ENCODE assay signal across 8 cellular contexts in the genomic region with DNA sequence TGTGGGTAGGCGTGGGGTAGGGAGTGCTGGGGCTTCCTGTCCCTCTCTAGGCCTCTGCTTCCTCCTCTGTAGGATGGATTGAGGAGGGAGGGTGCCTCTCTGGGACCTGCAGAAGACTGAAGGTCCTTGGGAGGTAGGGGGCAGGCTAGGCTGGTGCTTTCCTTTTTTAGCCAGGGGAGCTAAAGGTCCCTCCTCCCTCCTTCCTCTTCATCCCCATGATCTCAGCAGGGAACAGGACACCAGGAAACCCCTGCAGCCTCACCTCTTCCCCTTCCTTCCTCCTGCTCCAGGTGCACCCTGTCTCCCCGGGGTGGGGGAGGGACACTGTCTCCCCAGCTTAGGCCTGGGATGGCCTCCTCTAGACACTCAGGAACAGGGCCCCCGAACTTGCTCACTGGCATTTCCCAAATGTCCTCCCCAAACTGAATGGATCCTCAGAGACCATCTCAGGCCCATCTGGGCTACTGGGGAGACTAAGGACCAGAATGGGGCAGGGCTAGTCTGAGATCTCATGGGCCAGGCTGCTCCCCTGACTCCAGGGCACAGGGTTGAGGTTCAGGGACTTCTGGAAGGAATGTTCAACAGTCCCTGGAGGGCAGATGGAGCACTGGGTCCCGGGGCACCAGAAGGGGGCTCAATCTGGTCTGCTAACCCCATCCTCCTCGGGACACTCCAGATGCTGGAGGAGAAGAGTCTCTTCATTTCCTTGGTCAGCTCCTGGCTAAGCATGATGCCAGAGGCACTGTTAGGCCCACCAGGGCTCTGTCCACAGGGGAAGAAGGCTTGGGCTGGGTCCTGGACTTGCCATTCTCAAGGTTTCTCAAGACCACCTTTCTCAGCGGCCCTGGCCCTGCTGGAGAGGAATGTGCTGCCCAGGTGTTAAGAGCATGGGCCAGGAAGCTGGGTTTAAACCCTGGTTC. TPM values are rescaled to one million over a fixed set of nuclear protein-coding genes. Genes with fewer than 3 reads are reported as not detected.
A peak's percentile ranks its signal among the peaks of the same experiment; 100 is the strongest.
DNase-seq lines count a peak whose midpoint lies in the region; ATAC-seq and TF ChIP-seq lines count a peak whose summit lies in the region.

No MANE protein-coding gene starts in this region.

- H3F3A ChIP-seq in Loucy (ENCODE audit: low read depth): peaks cover 6% of the 10 kb centered on the region

- peak overlapping the region; percentile 51 for H3K9ac ChIP-seq in Loucy (ENCODE audit: low read depth, low read length, poor library complexity, severe bottlenecking)

- no peak for TF ChIP-seq CTCF in CD4-positive, alpha-beta T cell (IDR thresholded peaks at IDR 0.05)
- TF ChIP-seq CTCF in Loucy (conservative IDR thresholded peaks at IDR 0.05; ENCODE audit: low read length): peak; percentile 21; the same call in 1 of the 2 replicates

- no peak for ATAC-seq in CD4-positive, alpha-beta T cell (ENCODE audit: poor library complexity)
- no peak for ATAC-seq in GM18502 (IDR thresholded peaks at IDR 0.05; ENCODE audit: poor library complexity, unreplicated experiment)
- no peak for ATAC-seq in HG02840 (IDR thresholded peaks at IDR 0.05; ENCODE audit: low FRiP score, unreplicated experiment)

- POLR2A ChIA-PET in CD4-positive, alpha-beta T cell (lab: Charles Lee): interaction anchor here (0.7 to 3.8 kb wide), 16 partner anchors 9 to 346 kb away, joined by 3 to 45 read pairs (median 4); a partner anchor contains a TSS

- H3K27ac Mint-ChIP-seq in CD4-positive, alpha-beta T cell: peak overlapping the region; percentile 97

- peaks cover 90% of the 10 kb centered on the region for H3K79me2 ChIP-seq in Loucy (ENCODE audit: insufficient read depth, low read length)

- H3K36me3 Mint-ChIP-seq in CD4-positive, alpha-beta T cell (ENCODE audit: low read depth): peaks cover 73% of the 10 kb centered on the region

- H3K9me3 Mint-ChIP-seq in CD4-positive, alpha-beta T cell: no peaks in the 10 kb centered on the region

- H4K20me1 ChIP-seq in Loucy (ENCODE audit: insufficient read depth, low read length, poor library complexity, severe bottlenecking): peaks cover 61% of the 10 kb centered on the region

- DNase-seq in CD4-positive, alpha-beta T cell: no peak
- DNase-seq in dermis microvascular lymphatic vessel endothelial cell (ENCODE audit: low read depth in 2 of 2): peak; percentile 85 to 92
- no peak for DNase-seq in Ammon's horn (ENCODE audit: low spot score)
- no peak for DNase-seq in NK-92 (lab: John Stamatoyannopoulos, UW; ENCODE audit: unreplicated experiment)

- H3K27ac ChIP-seq in CD4-positive, alpha-beta T cell (ENCODE audit: low read depth, low read length): peak overlapping the region; percentile 90

- CTCF ChIA-PET in CD4-positive, alpha-beta T cell (lab: Charles Lee): interaction anchor here (0.6 to 4.6 kb wide), 9 partner anchors 9 to 151 kb away, joined by 3 to 24 read pairs (median 4); a partner anchor contains a TSS

- peak overlapping the region; percentile 79 for H3K4me2 ChIP-seq in Loucy (ENCODE audit: low read depth, low read length, poor library complexity, severe bottlenecking)

- intact Hi-C loops in CD4-positive, alpha-beta T cell (cut with DNase I, micrococcal nuclease): no loop called here

- H3K27me3 ChIP-seq in CD4-positive, alpha-beta T cell (ENCODE audit: control insufficient read depth, insufficient read depth, low read length): no peaks in the 10 kb centered on the region
- H3K27me3 ChIP-seq in Loucy (ENCODE audit: insufficient read depth, low read length, poor library complexity, severe bottlenecking): no peaks in the 10 kb centered on the region
- peaks cover 5% of the 10 kb centered on the region for H3K27me3 ChIP-seq in neuron (ENCODE audit: insufficient read depth, low read length)

- H3K36me3 ChIP-seq in Loucy (ENCODE audit: insufficient read depth, low read length): peaks cover 45% of the 10 kb centered on the region; the same call in 1 of the 2 replicates
- H3K36me3 ChIP-seq in neuron (ENCODE audit: insufficient read depth, low read length): no peaks in the 10 kb centered on the region

- no peaks in the 10 kb centered on the region for H3K27me3 Mint-ChIP-seq in CD4-positive, alpha-beta T cell

- H2AFZ ChIP-seq in Loucy (ENCODE audit: low read length) (no peak overlapping the region), neuron (ENCODE audit: low read depth, low read length) (no peak overlapping the region)

- H3K9me2 ChIP-seq in Loucy (replicated peaks; ENCODE audit: low read depth, low read length): no peaks in the 10 kb centered on the region

- H3K4me3 ChIP-seq in Loucy (ENCODE audit: low read length, poor library complexity, severe bottlenecking) (peak overlapping the region; percentile 68), neuron (ENCODE audit: low read length) (peak overlapping the region; percentile 31)

- peaks cover 76% of the 10 kb centered on the region for H3K4me1 Mint-ChIP-seq in CD4-positive, alpha-beta T cell (ENCODE audit: low read depth)

- no peaks in the 10 kb centered on the region for H3K9me3 ChIP-seq in CD4-positive, alpha-beta T cell (ENCODE audit: control insufficient read depth, low read length)
- no peaks in the 10 kb centered on the region for H3K9me3 ChIP-seq in Loucy (ENCODE audit: insufficient read depth, low read depth, low read length)
- no peaks in the 10 kb centered on the region for H3K9me3 ChIP-seq in neuron (ENCODE audit: low read length)

- H3K4me3 Mint-ChIP-seq in CD4-positive, alpha-beta T cell: peak overlapping the region; percentile 90

- H3K4me1 ChIP-seq in Loucy (ENCODE audit: insufficient read depth, low read length, poor library complexity, severe bottlenecking) (peaks cover 65% of the 10 kb centered on the region), neuron (ENCODE audit: insufficient read depth, low read length) (peaks cover 25% of the 10 kb centered on the region)

RNA-seq across cellular contexts. Expression of a gene that starts 8.2 kb away (rescaled TPM):
- total RNA-seq in CD4-positive, alpha-beta T cell: 10 to 100 TPM; 10.9 to 11.8 TPM
- 61.5 and 100 TPM in 2 replicates for total RNA-seq in dermis microvascular lymphatic vessel endothelial cell

RNA-seq across cellular contexts. Expression of a gene that starts 15.6 kb away (rescaled TPM):
- 100 to 1,000 TPM; 117 to 121 TPM for total RNA-seq in CD4-positive, alpha-beta T cell
- total RNA-seq in dermis microvascular lymphatic vessel endothelial cell: 75.0 and 93.9 TPM in 2 replicates

RNA-seq across cellular contexts. Expression of a gene that starts 32.4 kb away (rescaled TPM):
- total RNA-seq in CD4-positive, alpha-beta T cell: 10 to 100 TPM; 58.0 to 66.6 TPM
- total RNA-seq in dermis microvascular lymphatic vessel endothelial cell: 60.3 and 64.5 TPM in 2 replicates

RNA-seq across cellular contexts. Expression of a gene that starts 35.2 kb away (rescaled TPM):
- 1 to 10 TPM; 7.6 to 8.2 TPM for total RNA-seq in CD4-positive, alpha-beta T cell
- 5.3 and 7.6 TPM in 2 replicates for total RNA-seq in dermis microvascular lymphatic vessel endothelial cell

RNA-seq across cellular contexts. Expression of a gene that starts 54.4 kb away (rescaled TPM):
- 1 to 10 TPM; 1.6 to 2.1 TPM for total RNA-seq in CD4-positive, alpha-beta T cell
- total RNA-seq in dermis microvascular lymphatic vessel endothelial cell: not detected in 2 replicates

Comparison
In these comparisons a context has a peak if more than half of its experiments do, and no peak if none do; other contexts are left out.
1. DNase-seq: peak in dermis microvascular lymphatic vessel endothelial cell (2 of 2); none in CD4-positive, alpha-beta T cell (0 of 10), Ammon's horn (single experiment) and NK-92 (single experiment).